Comparison of ENCODE assay signal across 25 cellular contexts in the genomic region with DNA sequence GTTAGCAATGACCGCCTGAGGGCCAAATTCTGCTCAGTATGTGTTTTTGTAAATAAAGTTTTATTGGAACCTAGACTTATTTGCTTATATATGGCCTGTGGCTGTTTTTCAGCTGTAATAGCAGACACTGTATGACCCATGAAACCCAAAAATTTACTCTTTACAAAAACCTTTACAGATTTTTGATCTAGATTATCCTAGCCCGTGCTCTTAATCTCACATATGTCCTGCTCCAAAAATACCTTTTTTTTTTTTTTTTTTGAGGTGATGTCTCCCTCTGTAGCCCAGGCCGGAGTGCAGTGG.
A peak's percentile ranks its signal among the peaks of the same experiment; 100 is the strongest.
DNase-seq lines count a peak whose midpoint lies in the region; ATAC-seq, FAIRE-seq and TF ChIP-seq lines count a peak whose summit lies in the region.
"Had no signal": no experiment of that assay in that cellular context is flagged by ENCODE, and none has a peak within 500 bp of the region (broad histone marks: within the 10 kb centered on the region; RNA-seq: fewer than 3 reads in every experiment).

No MANE protein-coding gene starts in this region.

- H3K27me3 ChIP-seq in HUES6 (ENCODE audit: control insufficient read depth, insufficient read depth, low read length) (no peaks in the 10 kb centered on the region), GM12878 (replicated peaks in 1 of 2; ENCODE audit: control insufficient read depth in 2 of 2, insufficient read depth in 2 of 2, low read length in 1 of 2) (no peaks in the 10 kb centered on the region), prostate gland (replicated peaks; ENCODE audit: insufficient read depth) (no peaks in the 10 kb centered on the region)
- H3K27me3 ChIP-seq: esophagus muscularis mucosa, MG63 had no signal

- no peak overlapping the region for H3K4me3 Mint-ChIP-seq in Calu3 (ENCODE audit: low read depth, unreplicated experiment)
- no peak overlapping the region for H3K4me3 Mint-ChIP-seq in activated CD4-positive, alpha-beta T cell treated with anti-CD3 and anti-CD28 coated beads, Interleukin-2, amount 10 ng/mL, durations not matched to agents 7 days and 5 days

- no peaks in the 10 kb centered on the region for H4K20me1 ChIP-seq in GM12878 (ENCODE audit: control insufficient read depth, insufficient read depth)

- in situ Hi-C loops in GM12878 (cut with MboI), result loop anchor here (25.0 kb wide), 1 partner anchor 1554 kb away; a partner anchor contains a TSS

- CTCF ChIA-PET in Calu3 (lab: Charles Lee), result interaction anchor here (0.6 to 1.8 kb wide), 7 partner anchors 45 to 1518 kb away, joined by 4 to 9 read pairs (median 5); no protein-coding TSS in a partner anchor
- CTCF ChIA-PET in GM12878 (lab: Yijun Ruan, JAX), result interaction anchor here (0.6 to 7.4 kb wide), 4 partner anchors 8 to 466 kb away, joined by 3 to 47 read pairs (median 4); no protein-coding TSS in a partner anchor
- CTCF ChIA-PET in activated CD4-positive, alpha-beta T cell treated with anti-CD3 and anti-CD28 coated beads, Interleukin-2, amount 10 ng/mL, durations not matched to agents 7 days and 5 days (lab: Charles Lee), result interaction anchor here (0.8 to 1.7 kb wide), 5 partner anchors 13 to 198 kb away, joined by 3 to 6 read pairs (median 3); no protein-coding TSS in a partner anchor

- peaks cover 54% of the 10 kb centered on the region for H3K4me1 Mint-ChIP-seq in Calu3 (ENCODE audit: low read depth, unreplicated experiment)
- peaks cover 55% of the 10 kb centered on the region for H3K4me1 Mint-ChIP-seq in activated CD4-positive, alpha-beta T cell treated with anti-CD3 and anti-CD28 coated beads, Interleukin-2, amount 10 ng/mL, durations not matched to agents 7 days and 5 days

- intact Hi-C loops in Calu3 (cut with micrococcal nuclease; ENCODE audit: unreplicated experiment) (loop anchor here (2.0 to 10.0 kb wide), 2 partner anchors 199 to 323 kb away; no protein-coding TSS in a partner anchor), GM12878 (cut with micrococcal nuclease; ENCODE audit: unreplicated experiment) (no loop called here), prostate gland (cut with DNase I) (no loop called here)

- ATAC-seq in GM12878, result no peak
- ATAC-seq: left colon, psoas muscle had no signal

- peak overlapping the region; percentile 98 for H3K27ac Mint-ChIP-seq in Calu3 (ENCODE audit: unreplicated experiment)
- H3K27ac Mint-ChIP-seq in activated CD4-positive, alpha-beta T cell treated with anti-CD3 and anti-CD28 coated beads, Interleukin-2, amount 10 ng/mL, durations not matched to agents 7 days and 5 days, result no peak overlapping the region

- no peaks in the 10 kb centered on the region; the same call in 1 of the 2 replicates for H3K79me2 ChIP-seq in GM12878 (ENCODE audit: control insufficient read depth, insufficient read depth, low read length)

- H3K27ac ChIP-seq in HUES6 (ENCODE audit: low read depth, low read length) (peak overlapping the region; percentile 85), GM12878 (ENCODE audit: control insufficient read depth, insufficient read depth) (peak overlapping the region; percentile 86; the same call in 1 of the 2 replicates), prostate gland (peak overlapping the region; percentile 82 to 86)
- H3K27ac ChIP-seq: esophagus muscularis mucosa, psoas muscle had no signal

- no peak overlapping the region for H3K4me2 ChIP-seq in GM12878 (ENCODE audit: control insufficient read depth, insufficient read depth)

- RAD21 ChIA-PET in GM12878 (lab: Charles Lee; ENCODE audit: unreplicated experiment), result interaction anchor here (0.6 to 3.1 kb wide), 6 partner anchors 12 to 162 kb away, joined by 3 to 11 read pairs (median 4); no protein-coding TSS in a partner anchor

- H3K9me3 Mint-ChIP-seq in Calu3 (ENCODE audit: low read depth, unreplicated experiment), result no peaks in the 10 kb centered on the region
- H3K9me3 Mint-ChIP-seq in activated CD4-positive, alpha-beta T cell treated with anti-CD3 and anti-CD28 coated beads, Interleukin-2, amount 10 ng/mL, durations not matched to agents 7 days and 5 days, result no peaks in the 10 kb centered on the region
- H3K9me3 Mint-ChIP-seq: activated CD4-positive, alpha-beta memory T cell treated with anti-CD3 and anti-CD28 coated beads for 36 hours; activated naive CD4-positive, alpha-beta T cell treated with anti-CD3 and anti-CD28 coated beads for 36 hours; activated T-cell treated with anti-CD3 and anti-CD28 coated beads, Interleukin-2, amount 50 U/mL, for 24 hours; neural crest cell had no signal

- no peak overlapping the region for H3K9ac ChIP-seq in HUES6 (ENCODE audit: low read length)
- H3K9ac ChIP-seq in GM12878 (ENCODE audit: control insufficient read depth, insufficient read depth, low read length), result no peak overlapping the region

- no peak for DNase-seq in Calu3
- DNase-seq in GM12878 (ENCODE audit: low read depth, low spot score), result no peak
- DNase-seq in prostate gland (ENCODE audit: low spot score), result no peak
- DNase-seq in activated CD4-positive, alpha-beta T cell treated with anti-CD3 and anti-CD28 coated beads, Interleukin-2, amount 10 ng/mL, durations not matched to agents 7 days and 5 days, result no peak
- DNase-seq in activated gamma-delta T cell treated with Interleukin-2 at 50 U/mL for 16 hours, result no peak
- DNase-seq in NCI-H510A treated with DMSO at 0.1 percent for 48 hours (lab: John Stamatoyannopoulos, UW), result no peak
- DNase-seq: activated CD4-positive, alpha-beta memory T cell treated with anti-CD3 and anti-CD28 coated beads for 36 hours; activated naive CD4-positive, alpha-beta T cell treated with anti-CD3 and anti-CD28 coated beads for 36 hours; activated T-cell treated with anti-CD3 and anti-CD28 coated beads, Interleukin-2, amount 50 U/mL, for 24 hours; cerebellar nuclear complex; effector CD4-positive, alpha-beta T cell; left colon; MG63; NCI-H1436; OCI-M1; psoas muscle; SIG-M5; stimulated activated CD4-positive, alpha-beta T cell treated with anti-CD3 and anti-CD28 coated beads, Interleukin-4, amount 100 ng/mL, for 4 hours; trophoblast cell had no signal

- peaks cover 60% of the 10 kb centered on the region for H3K4me1 ChIP-seq in HUES6 (ENCODE audit: control insufficient read depth, insufficient read depth, low read length)
- H3K4me1 ChIP-seq in GM12878 (ENCODE audit: control insufficient read depth, insufficient read depth, low read length), result peaks cover 41% of the 10 kb centered on the region
- H3K4me1 ChIP-seq in prostate gland (replicated peaks), result no peaks in the 10 kb centered on the region

- no peak for TF ChIP-seq CTCF in Calu3 (IDR thresholded peaks at IDR 0.05; ENCODE audit: unreplicated experiment)
- no peak for TF ChIP-seq CTCF in GM12878 (IDR thresholded peaks at IDR 0.05 in 2 of 3, conservative IDR thresholded peaks at IDR 0.05 in 1 of 3; ENCODE audit: control insufficient read depth in 2 of 3, extremely low read depth in 1 of 3, insufficient read depth in 1 of 3, low read depth in 3 of 3, low read length in 3 of 3)
- no peak for TF ChIP-seq CTCF in prostate gland (IDR thresholded peaks at IDR 0.05)

- H3K36me3 ChIP-seq in HUES6 (ENCODE audit: control insufficient read depth, insufficient read depth, low read length) (no peaks in the 10 kb centered on the region), GM12878 (ENCODE audit: control insufficient read depth in 2 of 2, insufficient read depth in 2 of 2, low read length in 1 of 2) (no peaks in the 10 kb centered on the region), prostate gland (no peaks in the 10 kb centered on the region)
- H3K36me3 ChIP-seq: esophagus muscularis mucosa, MG63 had no signal

- no peak for TF ChIP-seq RAD21 in GM12878 (IDR thresholded peaks at IDR 0.05; ENCODE audit: insufficient read depth, low read depth, low read length)

- POLR2A ChIA-PET in GM12878 (lab: Charles Lee), result interaction anchor here (0.6 to 1.4 kb wide), 5 partner anchors 9 to 122 kb away, joined by 4 to 5 read pairs (median 4); no protein-coding TSS in a partner anchor
- POLR2A ChIA-PET in activated CD4-positive, alpha-beta T cell treated with anti-CD3 and anti-CD28 coated beads, Interleukin-2, amount 10 ng/mL, durations not matched to agents 7 days and 5 days (lab: Charles Lee), result interaction anchor here (0.6 kb wide), 1 partner anchor 89 kb away, joined by 4 read pairs; no protein-coding TSS in a partner anchor

- peaks cover 39% of the 10 kb centered on the region for H3K36me3 Mint-ChIP-seq in Calu3 (ENCODE audit: insufficient read depth, unreplicated experiment)
- H3K36me3 Mint-ChIP-seq in activated CD4-positive, alpha-beta T cell treated with anti-CD3 and anti-CD28 coated beads, Interleukin-2, amount 10 ng/mL, durations not matched to agents 7 days and 5 days (ENCODE audit: low read depth), result no peaks in the 10 kb centered on the region
- H3K36me3 Mint-ChIP-seq: activated CD4-positive, alpha-beta memory T cell treated with anti-CD3 and anti-CD28 coated beads for 36 hours had no signal

- FAIRE-seq in GM12878 (lab: Jason Lieb, UNC), result no peak
- FAIRE-seq: astrocyte, D721Med had no signal

- H3K27me3 Mint-ChIP-seq in Calu3 (ENCODE audit: unreplicated experiment), result no peaks in the 10 kb centered on the region
- H3K27me3 Mint-ChIP-seq in activated CD4-positive, alpha-beta T cell treated with anti-CD3 and anti-CD28 coated beads, Interleukin-2, amount 10 ng/mL, durations not matched to agents 7 days and 5 days, result no peaks in the 10 kb centered on the region
- H3K27me3 Mint-ChIP-seq: activated CD4-positive, alpha-beta memory T cell treated with anti-CD3 and anti-CD28 coated beads for 36 hours; activated T-cell treated with anti-CD3 and anti-CD28 coated beads, Interleukin-2, amount 50 U/mL, for 24 hours had no signal

- H2AFZ ChIP-seq in GM12878 (ENCODE audit: control insufficient read depth, low read depth, low read length), result no peak overlapping the region; the same call in 1 of the 2 replicates

- TF ChIP-seq POLR2A in GM12878 (IDR thresholded peaks at IDR 0.05; ENCODE audit: low read depth, low read length) (no peak), prostate gland (IDR thresholded peaks at IDR 0.05) (no peak)

- no peak for TF ChIP-seq EP300 in GM12878 (IDR thresholded peaks at IDR 0.05; ENCODE audit: borderline replicate concordance in 1 of 2, control insufficient read depth in 1 of 2, low read depth in 2 of 2, low read length in 2 of 2)

- no peak overlapping the region for H3K4me3 ChIP-seq in HUES6 (ENCODE audit: low read depth, low read length)
- H3K4me3 ChIP-seq in GM12878, result no peak overlapping the region
- no peak overlapping the region for H3K4me3 ChIP-seq in prostate gland
- H3K4me3 ChIP-seq: esophagus muscularis mucosa, MG63, psoas muscle, skin epidermis had no signal

- SMC1A ChIA-PET in GM12878 (lab: Charles Lee; ENCODE audit: uncharacterized antibody, unreplicated experiment), result interaction anchor here (0.6 to 14.8 kb wide), 11 partner anchors 9 to 197 kb away, joined by 3 to 290 read pairs (median 5); no protein-coding TSS in a partner anchor

- BruUV-seq in Calu3 (replicated peaks; lab: Mats Ljungman, UMichigan), result no TSS peak
- BruUV-seq in GM12878 (replicated peaks; lab: Mats Ljungman, UMichigan), result no TSS peak

- H3K9me3 ChIP-seq in HUES6 (ENCODE audit: control insufficient read depth, insufficient read depth, low read depth, low read length) (no peaks in the 10 kb centered on the region), GM12878 (replicated peaks; ENCODE audit: control insufficient read depth, insufficient read depth, low read length) (no peaks in the 10 kb centered on the region; the same call in 2 of the 3 replicates), prostate gland (no peaks in the 10 kb centered on the region)
- H3K9me3 ChIP-seq: esophagus muscularis mucosa, MG63, psoas muscle had no signal

- 79% methylated on average over 3 of the region's 3 CpGs for WGBS in GM12878 (ENCODE audit: insufficient coverage, insufficient replicate concordance, low lambda C conversion rate, missing lambda C conversion rate)
- WGBS in prostate gland, result 97% methylated on average over 3 of the region's 3 CpGs
